1 cellular context compared by ENCODE assay signal in genomic region chr12:13196302-13196921, GRCh38.
TF ChIP-seq lines count a peak whose summit lies in the region.

A gene with protein sequence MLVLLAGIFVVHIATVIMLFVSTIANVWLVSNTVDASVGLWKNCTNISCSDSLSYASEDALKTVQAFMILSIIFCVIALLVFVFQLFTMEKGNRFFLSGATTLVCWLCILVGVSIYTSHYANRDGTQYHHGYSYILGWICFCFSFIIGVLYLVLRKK (plus strand): TSS chr12:13196726. CDS start chr12:13211511, 14,785 bp downstream.

TF ChIP-seq in HEK293, 187 proteins besides CTCF, POLR2A, EP300 and RAD21 (continued from another document and continues in another):
- TF ChIP-seq, protein P1, sequence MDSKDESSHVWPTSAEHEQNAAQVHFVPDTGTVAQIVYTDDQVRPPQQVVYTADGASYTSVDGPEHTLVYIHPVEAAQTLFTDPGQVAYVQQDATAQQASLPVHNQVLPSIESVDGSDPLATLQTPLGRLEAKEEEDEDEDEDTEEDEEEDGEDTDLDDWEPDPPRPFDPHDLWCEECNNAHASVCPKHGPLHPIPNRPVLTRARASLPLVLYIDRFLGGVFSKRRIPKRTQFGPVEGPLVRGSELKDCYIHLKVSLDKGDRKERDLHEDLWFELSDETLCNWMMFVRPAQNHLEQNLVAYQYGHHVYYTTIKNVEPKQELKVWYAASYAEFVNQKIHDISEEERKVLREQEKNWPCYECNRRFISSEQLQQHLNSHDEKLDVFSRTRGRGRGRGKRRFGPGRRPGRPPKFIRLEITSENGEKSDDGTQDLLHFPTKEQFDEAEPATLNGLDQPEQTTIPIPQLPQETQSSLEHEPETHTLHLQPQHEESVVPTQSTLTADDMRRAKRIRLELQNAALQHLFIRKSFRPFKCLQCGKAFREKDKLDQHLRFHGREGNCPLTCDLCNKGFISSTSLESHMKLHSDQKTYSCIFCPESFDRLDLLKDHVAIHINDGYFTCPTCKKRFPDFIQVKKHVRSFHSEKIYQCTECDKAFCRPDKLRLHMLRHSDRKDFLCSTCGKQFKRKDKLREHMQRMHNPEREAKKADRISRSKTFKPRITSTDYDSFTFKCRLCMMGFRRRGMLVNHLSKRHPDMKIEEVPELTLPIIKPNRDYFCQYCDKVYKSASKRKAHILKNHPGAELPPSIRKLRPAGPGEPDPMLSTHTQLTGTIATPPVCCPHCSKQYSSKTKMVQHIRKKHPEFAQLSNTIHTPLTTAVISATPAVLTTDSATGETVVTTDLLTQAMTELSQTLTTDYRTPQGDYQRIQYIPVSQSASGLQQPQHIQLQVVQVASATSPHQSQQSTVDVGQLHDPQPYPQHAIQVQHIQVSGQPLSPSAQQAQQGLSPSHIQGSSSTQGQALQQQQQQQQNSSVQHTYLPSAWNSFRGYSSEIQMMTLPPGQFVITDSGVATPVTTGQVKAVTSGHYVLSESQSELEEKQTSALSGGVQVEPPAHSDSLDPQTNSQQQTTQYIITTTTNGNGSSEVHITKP (tag by site-specific recombination; IDR thresholded peaks at IDR 0.05), result no peak
- TF ChIP-seq ZNF16 (tag by site-specific recombination; IDR thresholded peaks at IDR 0.05; ENCODE audit: low read depth) (no peak), ZNF623 (tag by site-specific recombination; IDR thresholded peaks at IDR 0.05) (no peak), ZNF660 (tag by site-specific recombination; IDR thresholded peaks at IDR 0.05) (peak; percentile 79), ZNF311 (tag by site-specific recombination; IDR thresholded peaks at IDR 0.05; ENCODE audit: borderline replicate concordance) (no peak), ZNF768 (tag by site-specific recombination; IDR thresholded peaks at IDR 0.05) (no peak), ZNF658 (tag by site-specific recombination; IDR thresholded peaks at IDR 0.05) (no peak), ZNF777 (tag by site-specific recombination; IDR thresholded peaks at IDR 0.05; ENCODE audit: borderline replicate concordance) (no peak), ZNF138 (tag by site-specific recombination; IDR thresholded peaks at IDR 0.05; ENCODE audit: borderline replicate concordance) (no peak), ZNF221 (tag by site-specific recombination; IDR thresholded peaks at IDR 0.05; ENCODE audit: borderline replicate concordance) (no peak), ZNF560 (tag by site-specific recombination; IDR thresholded peaks at IDR 0.05; ENCODE audit: borderline replicate concordance) (no peak), ZNF585B (tag by site-specific recombination; IDR thresholded peaks at IDR 0.05) (no peak), ZNF473 (tag by site-specific recombination; IDR thresholded peaks at IDR 0.05) (no peak), SCRT1 (tag by site-specific recombination; IDR thresholded peaks at IDR 0.05; ENCODE audit: borderline replicate concordance) (no peak), ATF2 (tag by site-specific recombination; IDR thresholded peaks at IDR 0.05; ENCODE audit: low read depth) (no peak), ZSCAN23 (tag by site-specific recombination; IDR thresholded peaks at IDR 0.05) (no peak), ZNF701 (tag by site-specific recombination; IDR thresholded peaks at IDR 0.05) (no peak), YY1 (tag by site-specific recombination; IDR thresholded peaks at IDR 0.05) (no peak), SETDB1 (IDR thresholded peaks at IDR 0.05; ENCODE audit: insufficient read length, low read length) (no peak), ZFP3 (tag by site-specific recombination; IDR thresholded peaks at IDR 0.05; ENCODE audit: low read depth) (no peak), ZBTB7A (tag by site-specific recombination; IDR thresholded peaks at IDR 0.05; ENCODE audit: low read depth) (no peak), HOXC10 (CRISPR knock-in tag; IDR thresholded peaks at IDR 0.05) (no peak), ZNF514 (tag by site-specific recombination; IDR thresholded peaks at IDR 0.05) (no peak), ZNF501 (tag by site-specific recombination; IDR thresholded peaks at IDR 0.05) (no peak), ZNF23 (tag by site-specific recombination; IDR thresholded peaks at IDR 0.05; ENCODE audit: borderline replicate concordance) (no peak), ZBTB6 (tag by site-specific recombination; IDR thresholded peaks at IDR 0.05) (no peak), KLF8 (tag by site-specific recombination; IDR thresholded peaks at IDR 0.05) (no peak), SP3 (tag by site-specific recombination; IDR thresholded peaks at IDR 0.05) (peak; percentile 31; the same call in 1 of the 2 replicates), ZNF335 (tag by site-specific recombination; conservative IDR thresholded peaks at IDR 0.05) (0 out of 2 replicates have a peak, but pooled peaks have one; percentile 27), ZNF274 (IDR thresholded peaks at IDR 0.05; ENCODE audit: low read length) (no peak), ZNF274 (tag by site-specific recombination; IDR thresholded peaks at IDR 0.05; ENCODE audit: borderline replicate concordance) (no peak), EGR2 (tag by site-specific recombination; IDR thresholded peaks at IDR 0.05; ENCODE audit: low read depth) (no peak), ZNF354C (tag by site-specific recombination; IDR thresholded peaks at IDR 0.05; ENCODE audit: borderline replicate concordance, low read depth) (no peak), ZNF521 (tag by site-specific recombination; IDR thresholded peaks at IDR 0.05) (no peak), ZNF423 (tag by site-specific recombination; IDR thresholded peaks at IDR 0.05) (no peak)
- TF ChIP-seq, protein P2, sequence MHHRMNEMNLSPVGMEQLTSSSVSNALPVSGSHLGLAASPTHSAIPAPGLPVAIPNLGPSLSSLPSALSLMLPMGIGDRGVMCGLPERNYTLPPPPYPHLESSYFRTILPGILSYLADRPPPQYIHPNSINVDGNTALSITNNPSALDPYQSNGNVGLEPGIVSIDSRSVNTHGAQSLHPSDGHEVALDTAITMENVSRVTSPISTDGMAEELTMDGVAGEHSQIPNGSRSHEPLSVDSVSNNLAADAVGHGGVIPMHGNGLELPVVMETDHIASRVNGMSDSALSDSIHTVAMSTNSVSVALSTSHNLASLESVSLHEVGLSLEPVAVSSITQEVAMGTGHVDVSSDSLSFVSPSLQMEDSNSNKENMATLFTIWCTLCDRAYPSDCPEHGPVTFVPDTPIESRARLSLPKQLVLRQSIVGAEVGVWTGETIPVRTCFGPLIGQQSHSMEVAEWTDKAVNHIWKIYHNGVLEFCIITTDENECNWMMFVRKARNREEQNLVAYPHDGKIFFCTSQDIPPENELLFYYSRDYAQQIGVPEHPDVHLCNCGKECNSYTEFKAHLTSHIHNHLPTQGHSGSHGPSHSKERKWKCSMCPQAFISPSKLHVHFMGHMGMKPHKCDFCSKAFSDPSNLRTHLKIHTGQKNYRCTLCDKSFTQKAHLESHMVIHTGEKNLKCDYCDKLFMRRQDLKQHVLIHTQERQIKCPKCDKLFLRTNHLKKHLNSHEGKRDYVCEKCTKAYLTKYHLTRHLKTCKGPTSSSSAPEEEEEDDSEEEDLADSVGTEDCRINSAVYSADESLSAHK (tag by site-specific recombination; IDR thresholded peaks at IDR 0.05), result peak; percentile 99
- TF ChIP-seq, protein P3, sequence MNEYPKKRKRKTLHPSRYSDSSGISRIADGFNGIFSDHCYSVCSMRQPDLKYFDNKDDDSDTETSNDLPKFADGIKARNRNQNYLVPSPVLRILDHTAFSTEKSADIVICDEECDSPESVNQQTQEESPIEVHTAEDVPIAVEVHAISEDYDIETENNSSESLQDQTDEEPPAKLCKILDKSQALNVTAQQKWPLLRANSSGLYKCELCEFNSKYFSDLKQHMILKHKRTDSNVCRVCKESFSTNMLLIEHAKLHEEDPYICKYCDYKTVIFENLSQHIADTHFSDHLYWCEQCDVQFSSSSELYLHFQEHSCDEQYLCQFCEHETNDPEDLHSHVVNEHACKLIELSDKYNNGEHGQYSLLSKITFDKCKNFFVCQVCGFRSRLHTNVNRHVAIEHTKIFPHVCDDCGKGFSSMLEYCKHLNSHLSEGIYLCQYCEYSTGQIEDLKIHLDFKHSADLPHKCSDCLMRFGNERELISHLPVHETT (tag by site-specific recombination; IDR thresholded peaks at IDR 0.05), result no peak
- TF ChIP-seq, protein P4, sequence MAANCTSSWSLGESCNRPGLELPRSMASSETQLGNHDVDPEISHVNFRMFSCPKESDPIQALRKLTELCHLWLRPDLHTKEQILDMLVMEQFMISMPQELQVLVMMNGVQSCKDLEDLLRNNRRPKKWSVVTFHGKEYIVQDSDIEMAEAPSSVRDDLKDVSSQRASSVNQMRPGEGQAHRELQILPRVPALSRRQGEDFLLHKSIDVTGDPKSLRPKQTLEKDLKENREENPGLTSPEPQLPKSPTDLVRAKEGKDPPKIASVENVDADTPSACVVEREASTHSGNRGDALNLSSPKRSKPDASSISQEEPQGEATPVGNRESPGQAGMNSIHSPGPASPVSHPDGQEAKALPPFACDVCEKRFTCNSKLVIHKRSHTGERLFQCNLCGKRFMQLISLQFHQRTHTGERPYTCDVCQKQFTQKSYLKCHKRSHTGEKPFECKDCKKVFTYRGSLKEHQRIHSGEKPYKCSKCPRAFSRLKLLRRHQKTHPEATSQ (tag by site-specific recombination; IDR thresholded peaks at IDR 0.05), result no peak
- TF ChIP-seq, protein P5, sequence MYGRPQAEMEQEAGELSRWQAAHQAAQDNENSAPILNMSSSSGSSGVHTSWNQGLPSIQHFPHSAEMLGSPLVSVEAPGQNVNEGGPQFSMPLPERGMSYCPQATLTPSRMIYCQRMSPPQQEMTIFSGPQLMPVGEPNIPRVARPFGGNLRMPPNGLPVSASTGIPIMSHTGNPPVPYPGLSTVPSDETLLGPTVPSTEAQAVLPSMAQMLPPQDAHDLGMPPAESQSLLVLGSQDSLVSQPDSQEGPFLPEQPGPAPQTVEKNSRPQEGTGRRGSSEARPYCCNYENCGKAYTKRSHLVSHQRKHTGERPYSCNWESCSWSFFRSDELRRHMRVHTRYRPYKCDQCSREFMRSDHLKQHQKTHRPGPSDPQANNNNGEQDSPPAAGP (tag by site-specific recombination; IDR thresholded peaks at IDR 0.05), result peak; percentile 50; the same call in 1 of the 2 replicates
- TF ChIP-seq, protein P6, sequence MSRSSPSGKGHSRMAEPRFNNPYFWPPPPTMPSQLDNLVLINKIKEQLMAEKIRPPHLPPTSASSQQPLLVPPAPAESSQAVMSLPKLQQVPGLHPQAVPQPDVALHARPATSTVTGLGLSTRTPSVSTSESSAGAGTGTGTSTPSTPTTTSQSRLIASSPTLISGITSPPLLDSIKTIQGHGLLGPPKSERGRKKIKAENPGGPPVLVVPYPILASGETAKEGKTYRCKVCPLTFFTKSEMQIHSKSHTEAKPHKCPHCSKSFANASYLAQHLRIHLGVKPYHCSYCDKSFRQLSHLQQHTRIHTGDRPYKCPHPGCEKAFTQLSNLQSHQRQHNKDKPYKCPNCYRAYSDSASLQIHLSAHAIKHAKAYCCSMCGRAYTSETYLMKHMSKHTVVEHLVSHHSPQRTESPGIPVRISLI (tag by site-specific recombination; IDR thresholded peaks at IDR 0.05), result peak; percentile 81
- TF ChIP-seq, protein P7, sequence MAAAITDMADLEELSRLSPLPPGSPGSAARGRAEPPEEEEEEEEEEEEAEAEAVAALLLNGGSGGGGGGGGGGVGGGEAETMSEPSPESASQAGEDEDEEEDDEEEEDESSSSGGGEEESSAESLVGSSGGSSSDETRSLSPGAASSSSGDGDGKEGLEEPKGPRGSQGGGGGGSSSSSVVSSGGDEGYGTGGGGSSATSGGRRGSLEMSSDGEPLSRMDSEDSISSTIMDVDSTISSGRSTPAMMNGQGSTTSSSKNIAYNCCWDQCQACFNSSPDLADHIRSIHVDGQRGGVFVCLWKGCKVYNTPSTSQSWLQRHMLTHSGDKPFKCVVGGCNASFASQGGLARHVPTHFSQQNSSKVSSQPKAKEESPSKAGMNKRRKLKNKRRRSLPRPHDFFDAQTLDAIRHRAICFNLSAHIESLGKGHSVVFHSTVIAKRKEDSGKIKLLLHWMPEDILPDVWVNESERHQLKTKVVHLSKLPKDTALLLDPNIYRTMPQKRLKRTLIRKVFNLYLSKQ (tag by site-specific recombination; IDR thresholded peaks at IDR 0.05; ENCODE audit: borderline replicate concordance), result no peak
